Comparison of ENCODE assay signal across 8 cellular contexts in the genomic region with DNA sequence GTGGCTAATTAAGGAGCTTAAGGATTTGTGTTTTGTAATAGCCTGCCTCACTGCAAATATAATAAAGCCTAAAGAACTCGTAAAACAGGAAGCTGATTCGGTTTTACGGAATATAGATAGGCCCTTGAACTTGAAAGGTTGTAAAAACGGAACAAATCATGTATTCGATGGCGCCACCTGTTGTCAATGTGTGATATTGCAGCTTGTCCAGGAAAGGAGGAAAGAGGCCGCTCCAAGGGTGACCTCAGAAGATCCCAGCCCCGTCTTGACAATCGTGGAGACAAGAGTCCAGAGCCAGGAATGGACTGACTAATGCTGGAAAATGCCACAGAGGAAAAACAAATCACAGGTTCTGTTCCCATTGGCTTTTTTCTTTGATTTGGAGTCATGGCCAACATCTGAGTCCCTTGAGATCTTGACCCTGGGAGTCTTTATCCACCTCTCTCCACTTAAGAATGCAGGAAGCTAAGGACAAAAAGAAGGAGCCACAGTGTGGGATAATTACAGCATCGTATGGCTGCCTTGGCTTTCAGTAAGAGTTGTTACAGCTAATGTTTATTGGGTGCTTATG. TPM values are rescaled to one million over a fixed set of nuclear protein-coding genes. Genes with fewer than 3 reads are reported as not detected.
DNase-seq lines count a peak whose midpoint lies in the region; ATAC-seq and TF ChIP-seq lines count a peak whose summit lies in the region.
"Had no signal": no experiment of that assay in that cellular context is flagged by ENCODE, and none has a peak within 500 bp of the region (broad histone marks: within the 10 kb centered on the region; RNA-seq: fewer than 3 reads in every experiment).

No MANE protein-coding gene starts in this region.

- peak overlapping the region in 1 of 5 experiments; percentile 16 for H3K27ac Mint-ChIP-seq in brain
- H3K27ac Mint-ChIP-seq: activated naive CD4-positive, alpha-beta T cell treated with anti-CD3 and anti-CD28 coated beads, Interleukin-2, amount 50 U/mL, for 24 hours had no signal

- peak; percentile 72 to 86 for TF ChIP-seq CTCF in brain (conservative IDR thresholded peaks at IDR 0.05)

- H3K4me3 Mint-ChIP-seq in brain: peak overlapping the region in 1 of 5 experiments; percentile 39
- H3K4me3 Mint-ChIP-seq: activated naive CD4-positive, alpha-beta T cell treated with anti-CD3 and anti-CD28 coated beads, Interleukin-2, amount 50 U/mL, for 24 hours had no signal

- peaks cover 43% of the 10 kb centered on the region for H3K27me3 Mint-ChIP-seq in brain

- H3K9me3 Mint-ChIP-seq in brain: peaks cover 0 to 8% (median 0%) of the 10 kb centered on the region in 5 experiments
- H3K9me3 Mint-ChIP-seq: activated naive CD4-positive, alpha-beta T cell treated with anti-CD3 and anti-CD28 coated beads, Interleukin-2, amount 50 U/mL, for 24 hours had no signal

- ATAC-seq in SK-N-SH treated with all-trans-retinoic acid at 6 μM for 48 hours (0 out of 3 replicates have a peak, but pooled peaks have one; percentile 31), GM21619 (IDR thresholded peaks at IDR 0.05; ENCODE audit: unreplicated experiment) (no peak)

- peak; percentile 84 for DNase-seq in GM03348 (ENCODE audit: low spot score)
- DNase-seq in LoVo (ENCODE audit: low spot score): peak; percentile 50
- peak; percentile 82 for DNase-seq in islet precursor cell
- peak; percentile 17 to 67 (median 34) for DNase-seq in stimulated activated CD4-positive, alpha-beta T cell treated with anti-CD3 and anti-CD28 coated beads, Interleukin-12 subunit alpha, Interleukin-12 subunit beta, amount 100 ng/mL, for 48 hours (ENCODE audit: low read depth in 2 of 3, low spot score in 1 of 3)

- H3K4me1 Mint-ChIP-seq in brain: peaks cover 16% of the 10 kb centered on the region
- H3K4me1 Mint-ChIP-seq: activated naive CD4-positive, alpha-beta T cell treated with anti-CD3 and anti-CD28 coated beads, Interleukin-2, amount 50 U/mL, for 24 hours had no signal

- no peaks in the 10 kb centered on the region for H3K36me3 Mint-ChIP-seq in brain
- H3K36me3 Mint-ChIP-seq: activated naive CD4-positive, alpha-beta T cell treated with anti-CD3 and anti-CD28 coated beads, Interleukin-2, amount 50 U/mL, for 24 hours had no signal

TF ChIP-seq in SK-N-SH treated with all-trans-retinoic acid at 6 μM for 48 hours, 23 proteins besides CTCF, POLR2A, EP300 and RAD21:
- TF ChIP-seq, protein P1, sequence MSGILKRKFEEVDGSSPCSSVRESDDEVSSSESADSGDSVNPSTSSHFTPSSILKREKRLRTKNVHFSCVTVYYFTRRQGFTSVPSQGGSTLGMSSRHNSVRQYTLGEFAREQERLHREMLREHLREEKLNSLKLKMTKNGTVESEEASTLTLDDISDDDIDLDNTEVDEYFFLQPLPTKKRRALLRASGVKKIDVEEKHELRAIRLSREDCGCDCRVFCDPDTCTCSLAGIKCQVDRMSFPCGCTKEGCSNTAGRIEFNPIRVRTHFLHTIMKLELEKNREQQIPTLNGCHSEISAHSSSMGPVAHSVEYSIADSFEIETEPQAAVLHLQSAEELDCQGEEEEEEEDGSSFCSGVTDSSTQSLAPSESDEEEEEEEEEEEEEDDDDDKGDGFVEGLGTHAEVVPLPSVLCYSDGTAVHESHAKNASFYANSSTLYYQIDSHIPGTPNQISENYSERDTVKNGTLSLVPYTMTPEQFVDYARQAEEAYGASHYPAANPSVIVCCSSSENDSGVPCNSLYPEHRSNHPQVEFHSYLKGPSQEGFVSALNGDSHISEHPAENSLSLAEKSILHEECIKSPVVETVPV (CRISPR knock-in tag; IDR thresholded peaks at IDR 0.05): no peak
- no peak for TF ChIP-seq SNAI2 (CRISPR knock-in tag; IDR thresholded peaks at IDR 0.05)
- no peak for TF ChIP-seq TCF4 (CRISPR knock-in tag; IDR thresholded peaks at IDR 0.05; ENCODE audit: borderline replicate concordance)
- no peak for TF ChIP-seq GLIS3 (CRISPR knock-in tag; IDR thresholded peaks at IDR 0.05)
- no peak for TF ChIP-seq ARNTL (CRISPR knock-in tag; IDR thresholded peaks at IDR 0.05; ENCODE audit: borderline replicate concordance, low read depth)
- no peak for TF ChIP-seq TOX (CRISPR knock-in tag; IDR thresholded peaks at IDR 0.05; ENCODE audit: borderline replicate concordance)
- no peak for TF ChIP-seq ZNF565 (CRISPR knock-in tag; conservative IDR thresholded peaks at IDR 0.05; ENCODE audit: low read depth)
- TF ChIP-seq ZNF8 (CRISPR knock-in tag; IDR thresholded peaks at IDR 0.05): no peak
- TF ChIP-seq CSDC2 (CRISPR knock-in tag; IDR thresholded peaks at IDR 0.05): no peak

RNA-seq across cellular contexts. Expression of a gene that starts 7.0 kb away (rescaled TPM):
- 25.5 TPM for polyA plus RNA-seq in brain (ENCODE audit: insufficient read depth, low read depth, low replicate concordance)

Comparison
In these comparisons a context has a peak if more than half of its experiments do, and no peak if none do; other contexts are left out.
1. DNase-seq: peak in every context shown above with its lines; median percentile 84 in GM03348; 82 in islet precursor cell; 50 in LoVo; 34 in stimulated activated CD4-positive, alpha-beta T cell treated with anti-CD3 and anti-CD28 coated beads, Interleukin-12 subunit alpha, Interleukin-12 subunit beta, amount 100 ng/mL, for 48 hours.